8 cellular contexts compared by ENCODE assay signal in genomic region chr17:65173284-65173793, GRCh38. TPM values are rescaled to one million over a fixed set of nuclear protein-coding genes. Genes with fewer than 3 reads are reported as not detected.
DNase-seq lines count a peak whose midpoint lies in the region; ATAC-seq and TF ChIP-seq lines count a peak whose summit lies in the region.

No MANE protein-coding gene starts in this region.

- peak overlapping the region in 1 of 2 experiments; percentile 10; a peak in 1 of 4 replicates for H3K4me3 ChIP-seq in DND-41 (ENCODE audit: low read depth in 1 of 2, low read length in 2 of 2)
- H3K4me3 ChIP-seq in fibroblast of pulmonary artery (replicated peaks; ENCODE audit: low read depth, low read length) = no peak overlapping the region

- DNase-seq in DND-41 (peak; percentile 95), NCI-H1092 (lab: John Stamatoyannopoulos, UW) (peak; percentile 52), fibroblast of pulmonary artery (ENCODE audit: low read depth) (peak; percentile 88), GM13977 (ENCODE audit: low spot score) (no peak), NCI-H526 (lab: John Stamatoyannopoulos, UW) (no peak)
- peak; percentile 94 for DNase-seq in activated CD8-positive, alpha-beta memory T cell treated with anti-CD3 and anti-CD28 coated beads, Interleukin-2, amount 10 ng/mL, durations not matched to agents 7 days and 5 days
- DNase-seq in stimulated activated CD4-positive, alpha-beta T cell treated with anti-CD3 and anti-CD28 coated beads, Interleukin-2, amount 100 ng/mL, for 48 hours = peak; percentile 40 to 48

- no peak overlapping the region for H3K4me3 Mint-ChIP-seq in activated CD8-positive, alpha-beta memory T cell treated with anti-CD3 and anti-CD28 coated beads, Interleukin-2, amount 10 ng/mL, durations not matched to agents 7 days and 5 days

- in situ Hi-C loops in GM13977 (cut with MboI; ENCODE audit: low pct_unique_long_range_greater_than_20kb, low sequenced_read_pairs, unreplicated experiment) = no loop called here

- H3K36me3 Mint-ChIP-seq in activated CD8-positive, alpha-beta memory T cell treated with anti-CD3 and anti-CD28 coated beads, Interleukin-2, amount 10 ng/mL, durations not matched to agents 7 days and 5 days = peaks cover 17% of the 10 kb centered on the region

- H3K9me3 ChIP-seq in DND-41 (ENCODE audit: insufficient read depth, low read length, severe bottlenecking) = no peaks in the 10 kb centered on the region

- peaks cover 9% of the 10 kb centered on the region for H3K9me3 Mint-ChIP-seq in activated CD8-positive, alpha-beta memory T cell treated with anti-CD3 and anti-CD28 coated beads, Interleukin-2, amount 10 ng/mL, durations not matched to agents 7 days and 5 days (ENCODE audit: low read depth)

- no peaks in the 10 kb centered on the region for H4K20me1 ChIP-seq in DND-41 (ENCODE audit: insufficient read depth, low read length)

- peaks cover 31% of the 10 kb centered on the region for H3K4me1 Mint-ChIP-seq in activated CD8-positive, alpha-beta memory T cell treated with anti-CD3 and anti-CD28 coated beads, Interleukin-2, amount 10 ng/mL, durations not matched to agents 7 days and 5 days

- peaks cover 4% of the 10 kb centered on the region; the same call in 1 of the 2 replicates for H3K36me3 ChIP-seq in DND-41 (ENCODE audit: insufficient read depth, low read length)

- no peaks in the 10 kb centered on the region for H3K27me3 Mint-ChIP-seq in activated CD8-positive, alpha-beta memory T cell treated with anti-CD3 and anti-CD28 coated beads, Interleukin-2, amount 10 ng/mL, durations not matched to agents 7 days and 5 days

- H3K9ac ChIP-seq in DND-41 (ENCODE audit: low read depth, low read length) = peak overlapping the region; percentile 52

- H3K4me2 ChIP-seq in DND-41 (ENCODE audit: insufficient read depth, low read length) = peak overlapping the region; percentile 49

- no peak overlapping the region for H3K27ac Mint-ChIP-seq in activated CD8-positive, alpha-beta memory T cell treated with anti-CD3 and anti-CD28 coated beads, Interleukin-2, amount 10 ng/mL, durations not matched to agents 7 days and 5 days

- no peaks in the 10 kb centered on the region for H3K79me2 ChIP-seq in DND-41 (ENCODE audit: insufficient read depth, low read length)

- H3K4me1 ChIP-seq in DND-41 (ENCODE audit: insufficient read depth, low read length) = peaks cover 60% of the 10 kb centered on the region

- H3K27me3 ChIP-seq in DND-41 (ENCODE audit: insufficient read depth, low read length, poor library complexity) = no peaks in the 10 kb centered on the region

- TF ChIP-seq CTCF in DND-41 (IDR thresholded peaks at IDR 0.05; ENCODE audit: borderline replicate concordance, extremely low read depth, low read length, poor library complexity, severe bottlenecking) = peak; percentile 35
- no peak for TF ChIP-seq CTCF in fibroblast of pulmonary artery (IDR thresholded peaks at IDR 0.05; ENCODE audit: low read length, missing control alignments)
- no peak for TF ChIP-seq CTCF in GM13977 (IDR thresholded peaks at IDR 0.05; ENCODE audit: extremely low read depth, insufficient read depth, missing control alignments)

- peak overlapping the region; percentile 93 for H3K27ac ChIP-seq in DND-41 (ENCODE audit: low read length)

- CTCF ChIA-PET in activated CD8-positive, alpha-beta memory T cell treated with anti-CD3 and anti-CD28 coated beads, Interleukin-2, amount 10 ng/mL, durations not matched to agents 7 days and 5 days (lab: Charles Lee) = interaction anchor here (1.0 to 3.2 kb wide), 7 partner anchors 8 to 203 kb away, joined by 3 to 21 read pairs (median 3); partner anchors contain the start of gene RGS9

- peak overlapping the region; percentile 23; the same call in 1 of the 2 replicates for H2AFZ ChIP-seq in DND-41 (ENCODE audit: low read depth, low read length)

- peak; percentile 93 for ATAC-seq in DND-41 (ENCODE audit: insufficient read depth, low read depth)
- ATAC-seq in activated CD8-positive, alpha-beta memory T cell treated with anti-CD3 and anti-CD28 coated beads, Interleukin-2, amount 10 ng/mL, durations not matched to agents 7 days and 5 days = peak; percentile 92
- ATAC-seq in GM19467 (IDR thresholded peaks at IDR 0.05; ENCODE audit: unreplicated experiment) = no peak

RNA-seq across cellular contexts. Expression of gene RGS9, which starts 36.2 kb away (rescaled TPM):
- total RNA-seq in activated CD8-positive, alpha-beta memory T cell treated with anti-CD3 and anti-CD28 coated beads, Interleukin-2, amount 10 ng/mL, durations not matched to agents 7 days and 5 days = 10 to 100 TPM in 1 of 2 experiments, 1 to 10 TPM in 1; 4.7 to 16.0 TPM

Comparison
In these comparisons a context has a peak if more than half of its experiments do, and no peak if none do; other contexts are left out.
1. DNase-seq: peak in DND-41 (single experiment), NCI-H1092 (single experiment), activated CD8-positive, alpha-beta memory T cell treated with anti-CD3 and anti-CD28 coated beads, Interleukin-2, amount 10 ng/mL, durations not matched to agents 7 days and 5 days (single experiment), fibroblast of pulmonary artery (single experiment) and stimulated activated CD4-positive, alpha-beta T cell treated with anti-CD3 and anti-CD28 coated beads, Interleukin-2, amount 100 ng/mL, for 48 hours (2 of 2); none in GM13977 (single experiment) and NCI-H526 (0 of 2).